Comparison of ENCODE assay signal across 8 cellular contexts in the genomic region with DNA sequence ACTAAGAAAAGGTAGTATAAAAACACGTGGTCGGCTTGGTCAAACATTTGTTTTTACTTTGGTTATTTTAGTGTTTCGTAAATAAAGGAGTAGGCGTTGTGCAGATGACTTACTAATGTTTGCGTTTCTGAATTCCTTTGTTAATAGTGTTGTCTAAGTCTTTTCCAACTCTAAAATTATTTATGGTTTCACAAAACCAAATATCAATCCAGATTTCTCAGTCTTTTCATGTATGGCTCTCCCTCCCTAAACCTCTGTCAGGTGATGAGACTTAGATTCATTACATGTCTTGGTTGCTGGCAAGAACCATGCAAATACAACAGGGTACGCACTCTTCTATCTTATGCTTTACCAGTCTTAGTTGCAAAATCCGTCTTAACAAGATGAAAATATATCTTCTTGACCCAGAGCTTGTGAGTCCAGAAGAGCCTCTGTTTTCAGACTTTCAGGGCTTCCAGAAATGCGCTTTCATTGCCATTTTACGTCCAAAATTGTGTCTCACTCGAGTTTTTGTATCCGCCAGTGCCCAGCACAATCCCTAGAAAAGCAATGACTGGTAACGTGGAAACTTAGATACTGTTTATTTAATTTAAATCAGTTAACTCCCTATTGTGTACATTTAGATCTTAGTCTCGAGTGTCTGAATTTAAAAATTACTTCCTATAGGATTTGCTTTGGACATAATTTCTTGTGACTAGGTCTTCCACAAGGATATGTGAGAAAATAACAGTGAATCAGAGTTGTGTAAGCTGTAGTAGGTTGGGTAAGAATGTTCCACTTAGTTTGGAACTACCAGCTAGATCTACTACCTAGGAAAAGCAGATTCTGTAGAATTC. TPM values are rescaled to one million over a fixed set of nuclear protein-coding genes. Genes with fewer than 3 reads are reported as not detected.
DNase-seq lines count a peak whose midpoint lies in the region; ATAC-seq, FAIRE-seq and TF ChIP-seq lines count a peak whose summit lies in the region.

No MANE protein-coding gene starts in this region.

- no peaks in the 10 kb centered on the region for H3K9me3 Mint-ChIP-seq in Caco-2 (ENCODE audit: unreplicated experiment)
- H3K9me3 Mint-ChIP-seq in activated naive CD8-positive, alpha-beta T cell treated with anti-CD3 and anti-CD28 coated beads, Interleukin-2, amount 10 ng/mL, durations not matched to agents 7 days and 5 days, result no peaks in the 10 kb centered on the region
- H3K9me3 Mint-ChIP-seq in stimulated activated effector memory CD8-positive, alpha-beta T cell treated with anti-CD3 and anti-CD28 coated beads, Interleukin-12 subunit alpha, Interleukin-12 subunit beta, amount 100 ng/mL, for 72 hours, result no peaks in the 10 kb centered on the region

- intact Hi-C loops in Caco-2 (cut with micrococcal nuclease; ENCODE audit: unreplicated experiment), result no loop called here

- peaks cover 8% of the 10 kb centered on the region for H3K4me1 Mint-ChIP-seq in Caco-2 (ENCODE audit: low read depth, unreplicated experiment)
- peaks cover 15% of the 10 kb centered on the region for H3K4me1 Mint-ChIP-seq in activated naive CD8-positive, alpha-beta T cell treated with anti-CD3 and anti-CD28 coated beads, Interleukin-2, amount 10 ng/mL, durations not matched to agents 7 days and 5 days
- peaks cover 35% of the 10 kb centered on the region for H3K4me1 Mint-ChIP-seq in stimulated activated effector memory CD8-positive, alpha-beta T cell treated with anti-CD3 and anti-CD28 coated beads, Interleukin-12 subunit alpha, Interleukin-12 subunit beta, amount 100 ng/mL, for 72 hours

- no peak for DNase-seq in Caco-2
- no peak for DNase-seq in activated naive CD8-positive, alpha-beta T cell treated with anti-CD3 and anti-CD28 coated beads, Interleukin-2, amount 10 ng/mL, durations not matched to agents 7 days and 5 days
- peak; percentile 67 for DNase-seq in iris pigment epithelial cell (ENCODE audit: low read depth)
- DNase-seq in stimulated activated effector memory CD8-positive, alpha-beta T cell treated with anti-CD3 and anti-CD28 coated beads, Interleukin-12 subunit alpha, Interleukin-12 subunit beta, amount 100 ng/mL, for 72 hours (ENCODE audit: low spot score in 2 of 2), result no peak
- no peak for DNase-seq in COLO829 (ENCODE audit: low spot score)
- DNase-seq in NCI-H2196 (lab: John Stamatoyannopoulos, UW; ENCODE audit: unreplicated experiment), result no peak
- DNase-seq in HTR-8/SVneo (ENCODE audit: insufficient read length, low spot score), result no peak

- POLR2A ChIA-PET in Caco-2 (lab: Charles Lee), result interaction anchor here (0.6 kb wide), 1 partner anchor 374 kb away, joined by 3 read pairs; no protein-coding TSS in a partner anchor
- POLR2A ChIA-PET in activated naive CD8-positive, alpha-beta T cell treated with anti-CD3 and anti-CD28 coated beads, Interleukin-2, amount 10 ng/mL, durations not matched to agents 7 days and 5 days (lab: Charles Lee), result interaction anchor here (0.6 kb wide), 2 partner anchors 26 to 1098 kb away, joined by 3 to 8 read pairs; no protein-coding TSS in a partner anchor

- CTCF ChIA-PET in Caco-2 (lab: Charles Lee), result no interaction called here

- FAIRE-seq in HTR-8/SVneo (lab: Jason Lieb, UNC), result no peak

- peak overlapping the region; percentile 91 for H3K4me3 Mint-ChIP-seq in Caco-2 (ENCODE audit: unreplicated experiment)
- peak overlapping the region; percentile 82 for H3K4me3 Mint-ChIP-seq in activated naive CD8-positive, alpha-beta T cell treated with anti-CD3 and anti-CD28 coated beads, Interleukin-2, amount 10 ng/mL, durations not matched to agents 7 days and 5 days
- H3K4me3 Mint-ChIP-seq in stimulated activated effector memory CD8-positive, alpha-beta T cell treated with anti-CD3 and anti-CD28 coated beads, Interleukin-12 subunit alpha, Interleukin-12 subunit beta, amount 100 ng/mL, for 72 hours, result peak overlapping the region; percentile 79

- H3K4me3 ChIP-seq in Caco-2 (ENCODE audit: low read depth, low read length) (peak overlapping the region; percentile 92), HUES6 (ENCODE audit: low read depth, low read length) (peak overlapping the region; percentile 64)

- H3K27ac Mint-ChIP-seq in Caco-2 (ENCODE audit: unreplicated experiment), result peak overlapping the region; percentile 91
- peak overlapping the region; percentile 84 for H3K27ac Mint-ChIP-seq in activated naive CD8-positive, alpha-beta T cell treated with anti-CD3 and anti-CD28 coated beads, Interleukin-2, amount 10 ng/mL, durations not matched to agents 7 days and 5 days
- peak overlapping the region; percentile 92 for H3K27ac Mint-ChIP-seq in stimulated activated effector memory CD8-positive, alpha-beta T cell treated with anti-CD3 and anti-CD28 coated beads, Interleukin-12 subunit alpha, Interleukin-12 subunit beta, amount 100 ng/mL, for 72 hours

- H3K36me3 ChIP-seq in Caco-2 (ENCODE audit: control insufficient read depth, insufficient read depth, low read length) (no peaks in the 10 kb centered on the region; the same call in 1 of the 2 replicates), HUES6 (ENCODE audit: control insufficient read depth, insufficient read depth, low read length) (peaks cover 21% of the 10 kb centered on the region)

- H3K4me1 ChIP-seq in Caco-2, result no peaks in the 10 kb centered on the region
- peaks cover 16% of the 10 kb centered on the region for H3K4me1 ChIP-seq in HUES6 (ENCODE audit: control insufficient read depth, insufficient read depth, low read length)

- H3K27me3 Mint-ChIP-seq in Caco-2 (ENCODE audit: insufficient read depth, unreplicated experiment), result no peaks in the 10 kb centered on the region
- H3K27me3 Mint-ChIP-seq in activated naive CD8-positive, alpha-beta T cell treated with anti-CD3 and anti-CD28 coated beads, Interleukin-2, amount 10 ng/mL, durations not matched to agents 7 days and 5 days, result peaks cover 21% of the 10 kb centered on the region

- peaks cover 13% of the 10 kb centered on the region for H3K36me3 Mint-ChIP-seq in Caco-2 (ENCODE audit: insufficient read depth, unreplicated experiment)
- peaks cover 12% of the 10 kb centered on the region for H3K36me3 Mint-ChIP-seq in activated naive CD8-positive, alpha-beta T cell treated with anti-CD3 and anti-CD28 coated beads, Interleukin-2, amount 10 ng/mL, durations not matched to agents 7 days and 5 days
- H3K36me3 Mint-ChIP-seq in stimulated activated effector memory CD8-positive, alpha-beta T cell treated with anti-CD3 and anti-CD28 coated beads, Interleukin-12 subunit alpha, Interleukin-12 subunit beta, amount 100 ng/mL, for 72 hours, result peaks cover 35% of the 10 kb centered on the region

- no peak for TF ChIP-seq CTCF in Caco-2 (IDR thresholded peaks at IDR 0.05; ENCODE audit: insufficient read depth in 1 of 2, low read depth in 1 of 2, low read length in 1 of 2, severe bottlenecking in 1 of 2, unreplicated experiment in 1 of 2)

- H3K9ac ChIP-seq in HUES6 (ENCODE audit: low read length), result peak overlapping the region; percentile 82

- no peak for ATAC-seq in activated naive CD8-positive, alpha-beta T cell treated with anti-CD3 and anti-CD28 coated beads, Interleukin-2, amount 10 ng/mL, durations not matched to agents 7 days and 5 days (ENCODE audit: low read depth)
- no peak for ATAC-seq in stimulated activated effector memory CD8-positive, alpha-beta T cell treated with anti-CD3 and anti-CD28 coated beads, Interleukin-12 subunit alpha, Interleukin-12 subunit beta, amount 100 ng/mL, for 72 hours

- H3K9me3 ChIP-seq in Caco-2, result no peaks in the 10 kb centered on the region
- no peaks in the 10 kb centered on the region for H3K9me3 ChIP-seq in HUES6 (ENCODE audit: control insufficient read depth, insufficient read depth, low read depth, low read length)

- H3K27me3 ChIP-seq in Caco-2 (replicated peaks; ENCODE audit: control insufficient read depth, insufficient read depth, low read length) (no peaks in the 10 kb centered on the region), HUES6 (ENCODE audit: control insufficient read depth, insufficient read depth, low read length) (no peaks in the 10 kb centered on the region)

- no peak overlapping the region for H3K27ac ChIP-seq in HUES6 (ENCODE audit: low read depth, low read length)

- BruUV-seq in Caco-2 (replicated peaks; lab: Mats Ljungman, UMichigan), result TSS peak; percentile 41

RNA-seq across cellular contexts. Expression of gene MTHFD2L, which starts 0.9 kb away (rescaled TPM):
- total RNA-seq in Caco-2 (2022), result 11.0 and 11.6 TPM in 2 replicates
- 1 to 10 TPM; 7.0 to 7.1 TPM for total RNA-seq in activated naive CD8-positive, alpha-beta T cell treated with anti-CD3 and anti-CD28 coated beads, Interleukin-2, amount 10 ng/mL, durations not matched to agents 7 days and 5 days

RNA-seq across cellular contexts. Expression of gene CXCL2, which starts 59.8 kb away (rescaled TPM):
- total RNA-seq in Caco-2 (2022), result 4.9 and 5.3 TPM in 2 replicates
- under 1 TPM in 1 of 2 experiments, not detected in 1; 0.82 TPM for total RNA-seq in activated naive CD8-positive, alpha-beta T cell treated with anti-CD3 and anti-CD28 coated beads, Interleukin-2, amount 10 ng/mL, durations not matched to agents 7 days and 5 days
